Comparison of ENCODE assay signal across 15 cellular contexts in genomic region chr11:8333431-8334401, GRCh38.
DNase-seq lines count a peak whose midpoint lies in the region; TF ChIP-seq lines count a peak whose summit lies in the region.
"Had no signal": no experiment of that assay in that cellular context is flagged by ENCODE, and none has a peak within 500 bp of the region (broad histone marks: within the 10 kb centered on the region; RNA-seq: fewer than 3 reads in every experiment).

No MANE protein-coding gene starts in this region.

- no peaks in the 10 kb centered on the region for H3K9me2 ChIP-seq in SK-N-SH

- H3K9me3 Mint-ChIP-seq in activated T-helper 1 cell treated with anti-CD3 and anti-CD28 coated beads, Interleukin-12 subunit alpha, Interleukin-12 subunit beta, Interleukin-2, Interleukin-4 antibody, amounts not matched to agents 30 ng/mL and 10 ng/mL and 1 ng/mL, durations not matched to agents 14 hours and 24 hours and 36 hours: no peaks in the 10 kb centered on the region
- H3K9me3 Mint-ChIP-seq: activated naive CD4-positive, alpha-beta T cell treated with anti-CD3 and anti-CD28 coated beads, Interleukin-2, amount 50 U/mL, for 24 hours; CD4-positive, CD25-positive, alpha-beta regulatory T cell had no signal

- DNase-seq in COLO668 (lab: John Stamatoyannopoulos, UW; ENCODE audit: unreplicated experiment) (peak; percentile 3), SK-N-SH (no peak), iris pigment epithelial cell (ENCODE audit: low read depth) (peak; percentile 33), COR-L47 (lab: John Stamatoyannopoulos, UW) (no peak), NCI-H345 treated with DMSO at 0.1 percent for 48 hours (lab: John Stamatoyannopoulos, UW; ENCODE audit: unreplicated experiment) (no peak)
- no peak for DNase-seq in activated CD4-positive, alpha-beta T cell treated with anti-CD3 and anti-CD28 coated beads for 48 hours
- DNase-seq in activated T-helper 1 cell treated with anti-CD3 and anti-CD28 coated beads, Interleukin-12 subunit alpha, Interleukin-12 subunit beta, Interleukin-2, Interleukin-4 antibody, amounts not matched to agents 30 ng/mL and 10 ng/mL and 1 ng/mL, durations not matched to agents 14 hours and 24 hours and 36 hours (ENCODE audit: low spot score): no peak
- DNase-seq: activated CD4-positive, alpha-beta T cell treated with anti-CD3 and anti-CD28 coated beads, Interleukin-2, amount 50 U/mL, for 4 hours; CD4-positive, CD25-positive, alpha-beta regulatory T cell; dorsolateral prefrontal cortex; heart left ventricle had no signal

- intact Hi-C loops in activated T-helper 1 cell treated with anti-CD3 and anti-CD28 coated beads, Interleukin-12 subunit alpha, Interleukin-12 subunit beta, Interleukin-2, Interleukin-4 antibody, amounts not matched to agents 30 ng/mL and 10 ng/mL and 1 ng/mL, durations not matched to agents 14 hours and 24 hours and 36 hours (cut with micrococcal nuclease): no loop called here

- no peak overlapping the region for H3K9ac ChIP-seq in HUES48 (ENCODE audit: low read depth, low read length)
- H3K9ac ChIP-seq in SK-N-SH: no peak overlapping the region

- H3K36me3 ChIP-seq in HUES48 (ENCODE audit: control insufficient read depth, insufficient read depth, low read length): no peaks in the 10 kb centered on the region
- H3K36me3 ChIP-seq in SK-N-SH (replicated peaks in 1 of 2; ENCODE audit: control insufficient read depth in 1 of 2, insufficient read depth in 2 of 2, low read length in 1 of 2): no peaks in the 10 kb centered on the region
- H3K36me3 ChIP-seq: heart left ventricle, thoracic aorta had no signal

- no peak overlapping the region for H3K4me3 ChIP-seq in HUES48 (ENCODE audit: low read depth, low read length)
- H3K4me3 ChIP-seq in SK-N-SH (ENCODE audit: low read depth in 2 of 2, low read length in 1 of 2): no peak overlapping the region
- H3K4me3 ChIP-seq: dorsolateral prefrontal cortex, heart left ventricle, thoracic aorta had no signal

- TF ChIP-seq RAD21 in SK-N-SH (IDR thresholded peaks at IDR 0.05; ENCODE audit: low read length): no peak

- no peaks in the 10 kb centered on the region for H3K36me3 Mint-ChIP-seq in activated T-helper 1 cell treated with anti-CD3 and anti-CD28 coated beads, Interleukin-12 subunit alpha, Interleukin-12 subunit beta, Interleukin-2, Interleukin-4 antibody, amounts not matched to agents 30 ng/mL and 10 ng/mL and 1 ng/mL, durations not matched to agents 14 hours and 24 hours and 36 hours (ENCODE audit: low read depth)
- H3K36me3 Mint-ChIP-seq: activated naive CD4-positive, alpha-beta T cell treated with anti-CD3 and anti-CD28 coated beads, Interleukin-2, amount 50 U/mL, for 24 hours; CD4-positive, CD25-positive, alpha-beta regulatory T cell had no signal

- H3K27me3 Mint-ChIP-seq in activated T-helper 1 cell treated with anti-CD3 and anti-CD28 coated beads, Interleukin-12 subunit alpha, Interleukin-12 subunit beta, Interleukin-2, Interleukin-4 antibody, amounts not matched to agents 30 ng/mL and 10 ng/mL and 1 ng/mL, durations not matched to agents 14 hours and 24 hours and 36 hours (ENCODE audit: insufficient read depth): peaks cover 6% of the 10 kb centered on the region

- no peak overlapping the region for H3K27ac Mint-ChIP-seq in activated T-helper 1 cell treated with anti-CD3 and anti-CD28 coated beads, Interleukin-12 subunit alpha, Interleukin-12 subunit beta, Interleukin-2, Interleukin-4 antibody, amounts not matched to agents 30 ng/mL and 10 ng/mL and 1 ng/mL, durations not matched to agents 14 hours and 24 hours and 36 hours
- H3K27ac Mint-ChIP-seq: activated naive CD4-positive, alpha-beta T cell treated with anti-CD3 and anti-CD28 coated beads, Interleukin-2, amount 50 U/mL, for 24 hours had no signal

- H3K27me3 ChIP-seq in HUES48 (ENCODE audit: control insufficient read depth, insufficient read depth, low read length) (no peaks in the 10 kb centered on the region), SK-N-SH (ENCODE audit: insufficient read depth) (no peaks in the 10 kb centered on the region)

- H4K20me1 ChIP-seq in SK-N-SH (ENCODE audit: insufficient read depth): no peaks in the 10 kb centered on the region

- 79% methylated on average over 11 of the region's 11 CpGs for WGBS in SK-N-SH (ENCODE audit: low lambda C conversion rate)

- no peaks in the 10 kb centered on the region for H3K9me3 ChIP-seq in HUES48 (ENCODE audit: control insufficient read depth, insufficient read depth, low read length)
- H3K9me3 ChIP-seq in SK-N-SH: no peaks in the 10 kb centered on the region
- H3K9me3 ChIP-seq: heart left ventricle, thoracic aorta had no signal

- no peak for TF ChIP-seq EP300 in SK-N-SH (IDR thresholded peaks at IDR 0.05; ENCODE audit: borderline replicate concordance in 1 of 2, low read depth in 1 of 2, low read length in 1 of 2)

- H3K4me1 ChIP-seq in HUES48 (ENCODE audit: control insufficient read depth, insufficient read depth, low read length): peaks cover 21% of the 10 kb centered on the region; the same call in 1 of the 2 replicates
- peaks cover 6 to 56% of the 10 kb centered on the region in 2 experiments; a peak in 2 of 4 replicates for H3K4me1 ChIP-seq in SK-N-SH (ENCODE audit: control insufficient read depth in 1 of 2, insufficient read depth in 2 of 2, low read depth in 1 of 2, low read length in 1 of 2)

- POLR2A ChIA-PET in SK-N-SH (lab: Yijun Ruan, JAX): no interaction called here

- no peak overlapping the region for H3K4me2 ChIP-seq in SK-N-SH

- H2AFZ ChIP-seq in SK-N-SH (ENCODE audit: low read depth): no peak overlapping the region

- H3F3A ChIP-seq in SK-N-SH (replicated peaks; ENCODE audit: insufficient read depth): no peaks in the 10 kb centered on the region

- TF ChIP-seq CTCF in SK-N-SH (IDR thresholded peaks at IDR 0.05): no peak

- H3K79me2 ChIP-seq in SK-N-SH (ENCODE audit: insufficient read depth): no peaks in the 10 kb centered on the region

- H3K27ac ChIP-seq in HUES48 (ENCODE audit: low read depth, low read length) (peak overlapping the region; percentile 37), SK-N-SH (ENCODE audit: low read depth in 2 of 2, low read length in 1 of 2) (no peak overlapping the region)
- H3K27ac ChIP-seq: dorsolateral prefrontal cortex, heart left ventricle, HL-60, thoracic aorta had no signal

- CTCF ChIA-PET in SK-N-SH (lab: Yijun Ruan, JAX): interaction anchor here (0.6 to 2.1 kb wide), 6 partner anchors 11 to 66 kb away, joined by 3 to 5 read pairs (median 3); no protein-coding TSS in a partner anchor

- peaks cover 6% of the 10 kb centered on the region for H3K4me1 Mint-ChIP-seq in activated T-helper 1 cell treated with anti-CD3 and anti-CD28 coated beads, Interleukin-12 subunit alpha, Interleukin-12 subunit beta, Interleukin-2, Interleukin-4 antibody, amounts not matched to agents 30 ng/mL and 10 ng/mL and 1 ng/mL, durations not matched to agents 14 hours and 24 hours and 36 hours (ENCODE audit: low read depth)
- H3K4me1 Mint-ChIP-seq: activated naive CD4-positive, alpha-beta T cell treated with anti-CD3 and anti-CD28 coated beads, Interleukin-2, amount 50 U/mL, for 24 hours had no signal

- no peak overlapping the region for H3K4me3 Mint-ChIP-seq in activated T-helper 1 cell treated with anti-CD3 and anti-CD28 coated beads, Interleukin-12 subunit alpha, Interleukin-12 subunit beta, Interleukin-2, Interleukin-4 antibody, amounts not matched to agents 30 ng/mL and 10 ng/mL and 1 ng/mL, durations not matched to agents 14 hours and 24 hours and 36 hours
- H3K4me3 Mint-ChIP-seq: activated naive CD4-positive, alpha-beta T cell treated with anti-CD3 and anti-CD28 coated beads, Interleukin-2, amount 50 U/mL, for 24 hours; CD4-positive, CD25-positive, alpha-beta regulatory T cell had no signal

TF ChIP-seq in SK-N-SH, 30 proteins besides CTCF, POLR2A, EP300 and RAD21:
- TF ChIP-seq TAF1 (IDR thresholded peaks at IDR 0.05; ENCODE audit: borderline replicate concordance, low read depth, low read length): no peak
- peak; percentile 49; the same call in 1 of the 2 replicates for TF ChIP-seq FOSL2 (IDR thresholded peaks at IDR 0.05; ENCODE audit: borderline replicate concordance, low read depth)
- TF ChIP-seq TCF12 (IDR thresholded peaks at IDR 0.05): peak; percentile 6; the same call in 1 of the 2 replicates
- TF ChIP-seq JUND (IDR thresholded peaks at IDR 0.05): peak; percentile 24; the same call in 1 of the 2 replicates

Comparison
In these comparisons a context has a peak if more than half of its experiments do, and no peak if none do; other contexts are left out.
1. DNase-seq: peak in COLO668 (single experiment) and iris pigment epithelial cell (single experiment); none in SK-N-SH (single experiment), COR-L47 (single experiment), activated CD4-positive, alpha-beta T cell treated with anti-CD3 and anti-CD28 coated beads for 48 hours (single experiment), NCI-H345 treated with DMSO at 0.1 percent for 48 hours (single experiment) and activated T-helper 1 cell treated with anti-CD3 and anti-CD28 coated beads, Interleukin-12 subunit alpha, Interleukin-12 subunit beta, Interleukin-2, Interleukin-4 antibody, amounts not matched to agents 30 ng/mL and 10 ng/mL and 1 ng/mL, durations not matched to agents 14 hours and 24 hours and 36 hours (single experiment).